ENCODE assay signal across 12 cellular contexts in genomic region chrX:3743821-3744439, GRCh38. TPM values are rescaled to one million over a fixed set of nuclear protein-coding genes. Genes with fewer than 3 reads are reported as not detected.
DNase-seq lines count a peak whose midpoint lies in the region; ATAC-seq and TF ChIP-seq lines count a peak whose summit lies in the region.
"Had no signal": no experiment of that assay in that cellular context is flagged by ENCODE, and none has a peak within 500 bp of the region (broad histone marks: within the 10 kb centered on the region; RNA-seq: fewer than 3 reads in every experiment).

No MANE protein-coding gene starts in this region.

- DNase-seq in stimulated activated CD4-positive, alpha-beta T cell treated with anti-CD3 and anti-CD28 coated beads, Interleukin-12 subunit alpha, Interleukin-12 subunit beta, amount 100 ng/mL, for 48 hours (ENCODE audit: low read depth in 2 of 3, low spot score in 1 of 3), result peak; percentile 3 to 34 (median 8)
- no peak for DNase-seq in stimulated activated CD4-positive, alpha-beta T cell treated with anti-CD3 and anti-CD28 coated beads, Interleukin-12 subunit alpha, Interleukin-12 subunit beta, amount 100 ng/mL, for 4 hours
- DNase-seq in activated T-helper 1 cell treated with Interleukin-2 at 50 U/mL for 16 hours (ENCODE audit: low read depth) (peak; percentile 35), natural killer cell (no peak), GM19240 (ENCODE audit: insufficient read length, low spot score) (no peak), substantia nigra (lab: John Stamatoyannopoulos, UW) (no peak), left lobe of liver (ENCODE audit: low spot score) (no peak)
- DNase-seq: amniotic stem cell, NCI-H2081 treated with DMSO at 0.1 percent for 48 hours, Right ventricle myocardium superior had no signal

- H3K27me3 Mint-ChIP-seq in natural killer cell (ENCODE audit: low read depth in 2 of 2), result no peaks in the 10 kb centered on the region

- intact Hi-C loops in natural killer cell (cut with micrococcal nuclease), result loop anchor here (5.0 kb wide), 1 partner anchor 37 kb away; no protein-coding TSS in a partner anchor

- H3K4me1 Mint-ChIP-seq in natural killer cell, result peaks cover 26 to 43% of the 10 kb centered on the region in 2 donors

- peaks cover 0 to 2% of the 10 kb centered on the region in 2 donors for H3K9me3 Mint-ChIP-seq in natural killer cell

- peak; percentile 73 to 94 (median 93) for ATAC-seq in natural killer cell
- ATAC-seq in HG02885 (IDR thresholded peaks at IDR 0.05; ENCODE audit: poor library complexity, unreplicated experiment), result no peak
- ATAC-seq in left lobe of liver, result no peak

- no peak overlapping the region for H3K27ac ChIP-seq in substantia nigra (ENCODE audit: low read depth, low read length, poor library complexity, severe bottlenecking)
- H3K27ac ChIP-seq: epithelial cell of prostate had no signal

- H3K4me3 Mint-ChIP-seq in natural killer cell, result peak overlapping the region; percentile 78

- peaks cover 7% of the 10 kb centered on the region for H3K36me3 Mint-ChIP-seq in natural killer cell

- TF ChIP-seq CTCF in natural killer cell (IDR thresholded peaks at IDR 0.05), result no peak

- H3K27ac Mint-ChIP-seq in natural killer cell, result peak overlapping the region; percentile 68 to 82

RNA-seq across cellular contexts. Expression of gene PRKX, which starts 30.5 kb away (rescaled TPM):
- 100 to 1,000 TPM in 1 of 3 donors, 10 to 100 TPM in 2; 44.9 to 131 (median 97.6) TPM for total RNA-seq in natural killer cell
- 1.6 TPM for total RNA-seq in left lobe of liver

Comparison
In these comparisons a context has a peak if more than half of its experiments do, and no peak if none do; other contexts are left out.
1. DNase-seq: peak in stimulated activated CD4-positive, alpha-beta T cell treated with anti-CD3 and anti-CD28 coated beads, Interleukin-12 subunit alpha, Interleukin-12 subunit beta, amount 100 ng/mL, for 48 hours (3 of 3) and activated T-helper 1 cell treated with Interleukin-2 at 50 U/mL for 16 hours (single experiment); none in stimulated activated CD4-positive, alpha-beta T cell treated with anti-CD3 and anti-CD28 coated beads, Interleukin-12 subunit alpha, Interleukin-12 subunit beta, amount 100 ng/mL, for 4 hours (single experiment), natural killer cell (single experiment), GM19240 (single experiment), substantia nigra (0 of 49) and left lobe of liver (single experiment).
2. ATAC-seq: peak in natural killer cell (3 of 3); none in HG02885 (single experiment) and left lobe of liver (single experiment).
3. RNA of gene PRKX, which starts 30.5 kb away (total RNA-seq): 44.9 to 131 TPM in natural killer cell; 1.6 TPM in left lobe of liver (single experiment); every median in the first group is over 10 times any median in the second.